In genomic region chr16:55647798-55648197, GRCh38 we compare ENCODE assay signal across 21 cellular contexts. TPM values are rescaled to one million over a fixed set of nuclear protein-coding genes. Genes with fewer than 3 reads are reported as not detected.
A peak's percentile ranks its signal among the peaks of the same experiment; 100 is the strongest.
DNase-seq lines count a peak whose midpoint lies in the region; ATAC-seq and TF ChIP-seq lines count a peak whose summit lies in the region.
"Had no signal": no experiment of that assay in that cellular context is flagged by ENCODE, and none has a peak within 500 bp of the region (broad histone marks: within the 10 kb centered on the region; RNA-seq: fewer than 3 reads in every experiment).

No MANE protein-coding gene starts in this region.

- H3K27me3 ChIP-seq in SK-N-SH (ENCODE audit: insufficient read depth): peaks cover 6% of the 10 kb centered on the region; the same call in 1 of the 2 replicates
- H3K27me3 ChIP-seq in adipocyte (replicated peaks; ENCODE audit: control insufficient read depth, insufficient read depth, low read length): peaks cover 35% of the 10 kb centered on the region
- H3K27me3 ChIP-seq in upper lobe of right lung: peaks cover 16% of the 10 kb centered on the region
- H3K27me3 ChIP-seq: BLaER1 treated with 17β-estradiol and CSF1 and Interleukin-3, amounts not matched to agents 10 nM and 100 nM had no signal

- no peak for TF ChIP-seq EP300 in SK-N-SH (IDR thresholded peaks at IDR 0.05; ENCODE audit: borderline replicate concordance in 1 of 2, low read depth in 1 of 2, low read length in 1 of 2)

- DNase-seq in SK-N-SH: no peak
- peak; percentile 9 for DNase-seq in adipocyte (ENCODE audit: low read depth)
- DNase-seq in fibroblast of peridontal ligament (ENCODE audit: extremely low read depth): peak; percentile 43
- no peak for DNase-seq in stimulated activated CD4-positive, alpha-beta T cell treated with anti-CD3 and anti-CD28 coated beads, Interleukin-4, amount 100 ng/mL, for 24 hours
- no peak for DNase-seq in effector memory CD8-positive, alpha-beta T cell
- no peak for DNase-seq in activated CD8-positive, alpha-beta T cell treated with anti-CD3 and anti-CD28 coated beads for 36 hours
- no peak for DNase-seq in upper lobe of right lung
- DNase-seq: GDM1, KG1, NCI-H1436, NCI-H2029, NCI-H774, Right ventricle myocardium superior had no signal

- H3K4me1 Mint-ChIP-seq in effector memory CD8-positive, alpha-beta T cell (ENCODE audit: low read depth in 2 of 2): no peaks in the 10 kb centered on the region
- H3K4me1 Mint-ChIP-seq in activated CD8-positive, alpha-beta T cell treated with anti-CD3 and anti-CD28 coated beads for 36 hours (ENCODE audit: low read depth): no peaks in the 10 kb centered on the region

- H3K4me3 ChIP-seq in SK-N-SH (ENCODE audit: low read depth in 2 of 2, low read length in 1 of 2) (no peak overlapping the region), adipocyte (ENCODE audit: low read length) (no peak overlapping the region), upper lobe of right lung (no peak overlapping the region)
- H3K4me3 ChIP-seq: BLaER1 treated with 17β-estradiol and CSF1 and Interleukin-3, amounts not matched to agents 10 nM and 100 nM; GM12878; SK-N-MC had no signal

- CTCF ChIA-PET in SK-N-SH (lab: Yijun Ruan, JAX): interaction anchor here (1.0 to 3.9 kb wide), 5 partner anchors 54 to 708 kb away, joined by 3 to 16 read pairs (median 4); no protein-coding TSS in a partner anchor
- CTCF ChIA-PET in activated CD8-positive, alpha-beta T cell treated with anti-CD3 and anti-CD28 coated beads for 36 hours (lab: Charles Lee): no interaction called here

- peak; percentile 17; the same call in 1 of the 2 replicates for TF ChIP-seq RAD21 in SK-N-SH (IDR thresholded peaks at IDR 0.05; ENCODE audit: low read length)

- intact Hi-C loops in activated CD8-positive, alpha-beta T cell treated with anti-CD3 and anti-CD28 coated beads for 36 hours (cut with micrococcal nuclease): no loop called here
- intact Hi-C loops in upper lobe of right lung (cut with DNase I): no loop called here

- no peaks in the 10 kb centered on the region for H3K9me3 Mint-ChIP-seq in effector memory CD8-positive, alpha-beta T cell
- no peaks in the 10 kb centered on the region for H3K9me3 Mint-ChIP-seq in activated CD8-positive, alpha-beta T cell treated with anti-CD3 and anti-CD28 coated beads for 36 hours

- H3K9me3 ChIP-seq in SK-N-SH (no peaks in the 10 kb centered on the region), adipocyte (ENCODE audit: control insufficient read depth, low read length) (no peaks in the 10 kb centered on the region), upper lobe of right lung (no peaks in the 10 kb centered on the region)
- H3K9me3 ChIP-seq: BLaER1 treated with 17β-estradiol and CSF1 and Interleukin-3, amounts not matched to agents 10 nM and 100 nM had no signal

- no peak overlapping the region for H2AFZ ChIP-seq in SK-N-SH (ENCODE audit: low read depth)

- H3K27ac ChIP-seq in SK-N-SH (ENCODE audit: low read depth in 2 of 2, low read length in 1 of 2) (peak overlapping the region in 1 of 2 experiments; percentile 75; a peak in 2 of 4 replicates), upper lobe of right lung (no peak overlapping the region)
- H3K27ac ChIP-seq: 22Rv1; BLaER1 treated with 17β-estradiol and CSF1 and Interleukin-3, amounts not matched to agents 10 nM and 100 nM; SK-N-MC had no signal

- H3K9me2 ChIP-seq in SK-N-SH: no peaks in the 10 kb centered on the region

- H3K36me3 Mint-ChIP-seq in effector memory CD8-positive, alpha-beta T cell (ENCODE audit: insufficient read depth): no peaks in the 10 kb centered on the region
- H3K36me3 Mint-ChIP-seq in activated CD8-positive, alpha-beta T cell treated with anti-CD3 and anti-CD28 coated beads for 36 hours (ENCODE audit: low read depth): no peaks in the 10 kb centered on the region

- no peak overlapping the region for H3K4me3 Mint-ChIP-seq in effector memory CD8-positive, alpha-beta T cell
- no peak overlapping the region for H3K4me3 Mint-ChIP-seq in activated CD8-positive, alpha-beta T cell treated with anti-CD3 and anti-CD28 coated beads for 36 hours

- H3K4me1 ChIP-seq in SK-N-SH (ENCODE audit: control insufficient read depth in 1 of 2, insufficient read depth in 2 of 2, low read depth in 1 of 2, low read length in 1 of 2): peaks cover 0 to 41% of the 10 kb centered on the region in 2 experiments; a peak in 2 of 4 replicates
- H3K4me1 ChIP-seq in adipocyte (ENCODE audit: control insufficient read depth, insufficient read depth, low read length): peaks cover 14% of the 10 kb centered on the region
- no peaks in the 10 kb centered on the region for H3K4me1 ChIP-seq in upper lobe of right lung
- H3K4me1 ChIP-seq: BLaER1 treated with 17β-estradiol and CSF1 and Interleukin-3, amounts not matched to agents 10 nM and 100 nM had no signal

- H4K20me1 ChIP-seq in SK-N-SH (ENCODE audit: insufficient read depth): no peaks in the 10 kb centered on the region
- H4K20me1 ChIP-seq: BLaER1 treated with 17β-estradiol and CSF1 and Interleukin-3, amounts not matched to agents 10 nM and 100 nM had no signal

- no peak overlapping the region for H3K27ac Mint-ChIP-seq in effector memory CD8-positive, alpha-beta T cell
- no peak overlapping the region for H3K27ac Mint-ChIP-seq in activated CD8-positive, alpha-beta T cell treated with anti-CD3 and anti-CD28 coated beads for 36 hours

- TF ChIP-seq CTCF in SK-N-SH (IDR thresholded peaks at IDR 0.05) (0 out of 2 replicates have a peak, but pooled peaks have one; percentile 10), upper lobe of right lung (IDR thresholded peaks at IDR 0.05) (no peak)
- TF ChIP-seq CTCF in activated CD8-positive, alpha-beta T cell treated with anti-CD3 and anti-CD28 coated beads for 36 hours (IDR thresholded peaks at IDR 0.05): no peak

- no peaks in the 10 kb centered on the region for H3K36me3 ChIP-seq in SK-N-SH (replicated peaks in 1 of 2; ENCODE audit: control insufficient read depth in 1 of 2, insufficient read depth in 2 of 2, low read length in 1 of 2)
- no peaks in the 10 kb centered on the region for H3K36me3 ChIP-seq in adipocyte (ENCODE audit: control insufficient read depth, insufficient read depth, low read length, severe bottlenecking)
- no peaks in the 10 kb centered on the region for H3K36me3 ChIP-seq in upper lobe of right lung
- H3K36me3 ChIP-seq: BLaER1 treated with 17β-estradiol and CSF1 and Interleukin-3, amounts not matched to agents 10 nM and 100 nM had no signal

- H3K27me3 Mint-ChIP-seq in effector memory CD8-positive, alpha-beta T cell: peaks cover 29 to 55% of the 10 kb centered on the region in 2 donors
- peaks cover 8% of the 10 kb centered on the region for H3K27me3 Mint-ChIP-seq in activated CD8-positive, alpha-beta T cell treated with anti-CD3 and anti-CD28 coated beads for 36 hours

- H3K79me2 ChIP-seq in SK-N-SH (ENCODE audit: insufficient read depth): no peaks in the 10 kb centered on the region

- no peaks in the 10 kb centered on the region for H3F3A ChIP-seq in SK-N-SH (replicated peaks; ENCODE audit: insufficient read depth)

- no peak overlapping the region for H3K9ac ChIP-seq in SK-N-SH
- no peak overlapping the region for H3K9ac ChIP-seq in adipocyte (ENCODE audit: low read length)
- H3K9ac ChIP-seq: BLaER1 treated with 17β-estradiol and CSF1 and Interleukin-3, amounts not matched to agents 10 nM and 100 nM had no signal

- no peak overlapping the region for H3K4me2 ChIP-seq in SK-N-SH
- H3K4me2 ChIP-seq: BLaER1 treated with 17β-estradiol and CSF1 and Interleukin-3, amounts not matched to agents 10 nM and 100 nM had no signal

- POLR2A ChIA-PET in SK-N-SH (lab: Yijun Ruan, JAX): no interaction called here
- POLR2A ChIA-PET in activated CD8-positive, alpha-beta T cell treated with anti-CD3 and anti-CD28 coated beads for 36 hours (lab: Charles Lee): no interaction called here

- ATAC-seq in SK-N-SH treated with all-trans-retinoic acid at 6 μM for 48 hours (no peak), upper lobe of right lung (no peak)
- no peak for ATAC-seq in effector memory CD8-positive, alpha-beta T cell (replicated peaks)
- ATAC-seq in activated CD8-positive, alpha-beta T cell treated with anti-CD3 and anti-CD28 coated beads for 36 hours: no peak
- ATAC-seq: GM12878, Panc1 had no signal

TF ChIP-seq in SK-N-SH, 30 proteins besides CTCF, POLR2A, EP300 and RAD21:
- no peak for TF ChIP-seq FOXJ3 (CRISPR knock-in tag; IDR thresholded peaks at IDR 0.05)
- TF ChIP-seq MXI1 (IDR thresholded peaks at IDR 0.05; ENCODE audit: low read depth, low read length): no peak
- no peak for TF ChIP-seq MEF2A (IDR thresholded peaks at IDR 0.05; ENCODE audit: borderline replicate concordance, low read depth)
- TF ChIP-seq TCF12 (IDR thresholded peaks at IDR 0.05): no peak
- no peak for TF ChIP-seq POLR2AphosphoS5 (IDR thresholded peaks at IDR 0.05; ENCODE audit: low read depth, low read length)
- TF ChIP-seq USF2 (IDR thresholded peaks at IDR 0.05; ENCODE audit: borderline replicate concordance, low read depth, low read length): no peak

TF ChIP-seq in SK-N-SH treated with all-trans-retinoic acid at 6 μM for 48 hours, 23 proteins besides CTCF, POLR2A, EP300 and RAD21:
- no peak for TF ChIP-seq PPARA (CRISPR knock-in tag; IDR thresholded peaks at IDR 0.05; ENCODE audit: borderline replicate concordance)
TF ChIP-seq in SK-N-SH treated with all-trans-retinoic acid at 6 μM for 48 hours: peak in this region for 0.

RNA-seq across cellular contexts. Expression of gene SLC6A2, which starts 8.0 kb away (rescaled TPM):
- polyA plus RNA-seq in SK-N-SH (2012; rRNA removed): 3.3 and 12.7 TPM in 2 replicates
- 5.3 and 12.1 TPM in 2 replicates for polyA plus RNA-seq in SK-N-SH (2012; cell fraction: cytosol; rRNA removed)
- polyA plus RNA-seq in SK-N-SH (2012; cell fraction: nucleus; rRNA removed): 17.7 and 23.1 TPM in 2 replicates
- not detected for total RNA-seq in activated CD8-positive, alpha-beta T cell treated with anti-CD3 and anti-CD28 coated beads for 36 hours
- total RNA-seq in upper lobe of right lung: not detected
- total RNA-seq: GM12878, NCI-H460, Right ventricle myocardium superior had no signal
- polyA plus RNA-seq: AG04450, GM12878 had no signal

Comparison
In these comparisons a context has a peak if more than half of its experiments do, and no peak if none do; other contexts are left out.
1. DNase-seq: peak in adipocyte (single experiment) and fibroblast of peridontal ligament (single experiment); none in SK-N-SH (single experiment), stimulated activated CD4-positive, alpha-beta T cell treated with anti-CD3 and anti-CD28 coated beads, Interleukin-4, amount 100 ng/mL, for 24 hours (single experiment), effector memory CD8-positive, alpha-beta T cell (0 of 3), activated CD8-positive, alpha-beta T cell treated with anti-CD3 and anti-CD28 coated beads for 36 hours (single experiment) and upper lobe of right lung (single experiment).